10 cellular contexts compared by ENCODE assay signal in genomic region chr17:40091691-40092397, GRCh38. TPM values are rescaled to one million over a fixed set of nuclear protein-coding genes. Genes with fewer than 3 reads are reported as not detected.
DNase-seq lines count a peak whose midpoint lies in the region; ATAC-seq and TF ChIP-seq lines count a peak whose summit lies in the region.
"Had no signal": no experiment of that assay in that cellular context is flagged by ENCODE, and none has a peak within 500 bp of the region (broad histone marks: within the 10 kb centered on the region; RNA-seq: fewer than 3 reads in every experiment).

No MANE protein-coding gene starts in this region.

- intact Hi-C loops in stomach (cut with DNase I; ENCODE audit: low total_unique reads): no loop called here

- peak overlapping the region; percentile 71 for H3K27ac Mint-ChIP-seq in T-helper 17 cell
- H3K27ac Mint-ChIP-seq: dendritic cell treated with granulocyte-macrophage colony-stimulating factor and Interleukin-4, amounts not matched to agents 40 ng/mL and 50 ng/mL, for 4 days; neural progenitor cell had no signal

- H3K27ac ChIP-seq in stomach: peak overlapping the region; percentile 69 to 98 (median 97)
- H3K27ac ChIP-seq: neural progenitor cell had no signal

- no peak for TF ChIP-seq POLR2A in stomach (IDR thresholded peaks at IDR 0.05)

- peaks cover 21% of the 10 kb centered on the region for H3K36me3 Mint-ChIP-seq in T-helper 17 cell (ENCODE audit: low read depth)

- H3K4me1 Mint-ChIP-seq in T-helper 17 cell: peaks cover 44% of the 10 kb centered on the region

- H3K27me3 Mint-ChIP-seq in T-helper 17 cell: no peaks in the 10 kb centered on the region

- peaks cover 20% of the 10 kb centered on the region for H3K36me3 ChIP-seq in H7 (replicated peaks; ENCODE audit: control insufficient read depth, insufficient read depth, low read length)
- peaks cover 67 to 100% (median 99%) of the 10 kb centered on the region in 4 donors for H3K36me3 ChIP-seq in stomach
- H3K36me3 ChIP-seq: neural progenitor cell had no signal

- TF ChIP-seq CTCF in stomach (IDR thresholded peaks at IDR 0.05): no peak

- H3K27me3 ChIP-seq in H7 (ENCODE audit: control insufficient read depth, insufficient read depth, low read length) (no peaks in the 10 kb centered on the region), stomach (no peaks in the 10 kb centered on the region)
- H3K27me3 ChIP-seq: neural progenitor cell had no signal

- H3K4me3 Mint-ChIP-seq in T-helper 17 cell: peak overlapping the region; percentile 71
- H3K4me3 Mint-ChIP-seq: dendritic cell treated with granulocyte-macrophage colony-stimulating factor and Interleukin-4, amounts not matched to agents 40 ng/mL and 50 ng/mL, for 4 days; neural progenitor cell had no signal

- no peak overlapping the region for H3K4me3 ChIP-seq in H7 (ENCODE audit: insufficient read depth, low read depth, low read length)
- H3K4me3 ChIP-seq in stomach: no peak overlapping the region
- H3K4me3 ChIP-seq: neural progenitor cell had no signal

- ATAC-seq in T-helper 17 cell (no peak), GM19324 (IDR thresholded peaks at IDR 0.05; ENCODE audit: low FRiP score, unreplicated experiment) (no peak)

- H3K9me3 ChIP-seq in T-helper 17 cell (ENCODE audit: control insufficient read depth, low read length, poor library complexity, severe bottlenecking) (no peaks in the 10 kb centered on the region), stomach (no peaks in the 10 kb centered on the region)

- WGBS in stomach, 5 donors: 29 to 63% (median 34%) methylated on average over 16 to 18 of the region's 18 CpGs

- DNase-seq in H7 (peak; percentile 82), T-helper 17 cell (no peak), iPS-NIHi11 (ENCODE audit: low spot score) (peak; percentile 59), stomach (no peak), cerebellar cortex (ENCODE audit: low spot score) (no peak)
- DNase-seq in activated CD4-positive, alpha-beta T cell treated with anti-CD3 and anti-CD28 coated beads, Interleukin-2, amount 50 U/mL, for 48 hours: no peak
- DNase-seq: EL had no signal

- peaks cover 60 to 80% (median 73%) of the 10 kb centered on the region in 4 donors for H3K4me1 ChIP-seq in stomach

- no peak for TF ChIP-seq EP300 in stomach (IDR thresholded peaks at IDR 0.05)

RNA-seq across cellular contexts. Expression of gene NR1D1, which starts 8.5 kb away (rescaled TPM):
- 1.8 and 3.4 TPM in 2 replicates for total RNA-seq in H7 (2014; rRNA removed; shearing (Covaris generic))
- total RNA-seq in T-helper 17 cell (100 to 1,000 TPM; 102 to 145 TPM), stomach (10 to 100 TPM in 2 of 5 donors, 1 to 10 TPM in 3; 2.8 to 14.9 (median 9.0) TPM)
- polyA plus RNA-seq in stomach: 10 to 100 TPM in 1 of 3 donors, 1 to 10 TPM in 2; 5.5 to 20.5 (median 9.6) TPM

RNA-seq across cellular contexts. Expression of gene THRA, which starts 29.1 kb away (rescaled TPM):
- total RNA-seq in H7 (2014; rRNA removed; shearing (Covaris generic)): 13.2 and 15.2 TPM in 2 replicates
- total RNA-seq in T-helper 17 cell (10 to 100 TPM; 29.8 to 32.2 TPM), stomach (10 to 100 TPM; 21.1 to 52.2 (median 38.4) TPM)
- polyA plus RNA-seq in stomach: 10 to 100 TPM; 21.4 to 37.0 (median 26.4) TPM

RNA-seq across cellular contexts. Expression of gene MSL1, which starts 29.9 kb away (rescaled TPM):
- 44.2 and 70.0 TPM in 2 replicates for total RNA-seq in H7 (2014; rRNA removed; shearing (Covaris generic))
- total RNA-seq in T-helper 17 cell (100 to 1,000 TPM; 101 to 106 TPM), stomach (100 to 1,000 TPM in 2 of 5 donors, 10 to 100 TPM in 3; 47.1 to 322 (median 90.1) TPM)
- 10 to 100 TPM; 29.3 to 63.8 (median 32.7) TPM for polyA plus RNA-seq in stomach

RNA-seq across cellular contexts. Expression of gene MED24, which starts 37.6 kb away (rescaled TPM):
- total RNA-seq in H7 (2014; rRNA removed; shearing (Covaris generic)): 85.6 and 99.9 TPM in 2 replicates
- total RNA-seq in T-helper 17 cell (10 to 100 TPM; 73.7 to 77.5 TPM), stomach (100 to 1,000 TPM in 2 of 5 donors, 10 to 100 TPM in 3; 55.4 to 336 (median 91.6) TPM)
- 10 to 100 TPM; 24.1 to 49.5 (median 32.7) TPM for polyA plus RNA-seq in stomach

RNA-seq across cellular contexts. Expression of gene CASC3, which starts 48.5 kb away (rescaled TPM):
- 55.4 and 76.0 TPM in 2 replicates for total RNA-seq in H7 (2014; rRNA removed; shearing (Covaris generic))
- 100 to 1,000 TPM; 168 to 176 TPM for total RNA-seq in T-helper 17 cell
- total RNA-seq in stomach: 100 to 1,000 TPM in 2 of 5 donors, 10 to 100 TPM in 3; 41.9 to 198 (median 85.5) TPM
- 10 to 100 TPM; 27.6 to 42.2 (median 37.0) TPM for polyA plus RNA-seq in stomach

Comparison
In these comparisons a context has a peak if more than half of its experiments do, and no peak if none do; other contexts are left out.
1. DNase-seq: peak in H7 (single experiment) and iPS-NIHi11 (single experiment); none in T-helper 17 cell (0 of 3), stomach (single experiment), cerebellar cortex (single experiment) and activated CD4-positive, alpha-beta T cell treated with anti-CD3 and anti-CD28 coated beads, Interleukin-2, amount 50 U/mL, for 48 hours (0 of 2).
2. RNA of gene NR1D1, which starts 8.5 kb away (total RNA-seq): 102 to 145 TPM in T-helper 17 cell; 2.8 to 14.9 TPM in stomach and 1.8 to 3.4 TPM in H7; every median in the first group is over 4 times any median in the second.